ENCODE assay signal across 9 cellular contexts in genomic region chr13:106471957-106472543, GRCh38.
A peak's percentile ranks its signal among the peaks of the same experiment; 100 is the strongest.
DNase-seq lines count a peak whose midpoint lies in the region; ATAC-seq and TF ChIP-seq lines count a peak whose summit lies in the region.
"Had no signal": no experiment of that assay in that cellular context is flagged by ENCODE, and none has a peak within 500 bp of the region (broad histone marks: within the 10 kb centered on the region; RNA-seq: fewer than 3 reads in every experiment).

No MANE protein-coding gene starts in this region.

- H3K27me3 Mint-ChIP-seq in endodermal cell (ENCODE audit: insufficient read depth) = peaks cover 35% of the 10 kb centered on the region
- peaks cover 6% of the 10 kb centered on the region for H3K27me3 Mint-ChIP-seq in neural progenitor cell (ENCODE audit: insufficient read depth, low read depth)
- no peaks in the 10 kb centered on the region for H3K27me3 Mint-ChIP-seq in activated T-helper 1 cell treated with anti-CD3 and anti-CD28 coated beads, Interleukin-12 subunit alpha, Interleukin-12 subunit beta, Interleukin-2, Interleukin-4 antibody, amounts not matched to agents 30 ng/mL and 10 ng/mL and 1 ng/mL, durations not matched to agents 14 hours and 24 hours and 36 hours (ENCODE audit: insufficient read depth)

- H3K27ac Mint-ChIP-seq in endodermal cell = peak overlapping the region; percentile 86
- H3K27ac Mint-ChIP-seq in neural progenitor cell = peak overlapping the region; percentile 30
- no peak overlapping the region for H3K27ac Mint-ChIP-seq in activated T-helper 1 cell treated with anti-CD3 and anti-CD28 coated beads, Interleukin-12 subunit alpha, Interleukin-12 subunit beta, Interleukin-2, Interleukin-4 antibody, amounts not matched to agents 30 ng/mL and 10 ng/mL and 1 ng/mL, durations not matched to agents 14 hours and 24 hours and 36 hours

- no peaks in the 10 kb centered on the region for H3K79me2 ChIP-seq in neural progenitor cell (ENCODE audit: low read depth)

- H3K27me3 ChIP-seq in endodermal cell (ENCODE audit: control insufficient read depth, insufficient read depth, low read length, poor library complexity, severe bottlenecking) (no peaks in the 10 kb centered on the region), neural progenitor cell (no peaks in the 10 kb centered on the region)

- intact Hi-C loops in activated T-helper 1 cell treated with anti-CD3 and anti-CD28 coated beads, Interleukin-12 subunit alpha, Interleukin-12 subunit beta, Interleukin-2, Interleukin-4 antibody, amounts not matched to agents 30 ng/mL and 10 ng/mL and 1 ng/mL, durations not matched to agents 14 hours and 24 hours and 36 hours (cut with micrococcal nuclease) = no loop called here

- no peak for TF ChIP-seq CTCF in endodermal cell (conservative IDR thresholded peaks at IDR 0.05)
- TF ChIP-seq CTCF in neural progenitor cell (IDR thresholded peaks at IDR 0.05) = no peak

- DNase-seq in LHCN-M2 (ENCODE audit: low read depth) (peak; percentile 84), endodermal cell (peak; percentile 92), neural progenitor cell (ENCODE audit: low spot score) (peak; percentile 78), T-helper 9 cell (no peak), GM19240 (ENCODE audit: insufficient read length, low spot score) (no peak)
- DNase-seq in activated T-helper 1 cell treated with anti-CD3 and anti-CD28 coated beads, Interleukin-12 subunit alpha, Interleukin-12 subunit beta, Interleukin-2, Interleukin-4 antibody, amounts not matched to agents 30 ng/mL and 10 ng/mL and 1 ng/mL, durations not matched to agents 14 hours and 24 hours and 36 hours (ENCODE audit: low spot score) = no peak

- no peaks in the 10 kb centered on the region for H3K9me3 Mint-ChIP-seq in endodermal cell
- peaks cover 3% of the 10 kb centered on the region for H3K9me3 Mint-ChIP-seq in neural progenitor cell
- H3K9me3 Mint-ChIP-seq in activated T-helper 1 cell treated with anti-CD3 and anti-CD28 coated beads, Interleukin-12 subunit alpha, Interleukin-12 subunit beta, Interleukin-2, Interleukin-4 antibody, amounts not matched to agents 30 ng/mL and 10 ng/mL and 1 ng/mL, durations not matched to agents 14 hours and 24 hours and 36 hours = no peaks in the 10 kb centered on the region

- no peaks in the 10 kb centered on the region for H4K20me1 ChIP-seq in neural progenitor cell (ENCODE audit: low read depth)

- no peaks in the 10 kb centered on the region for H3K9me3 ChIP-seq in endodermal cell (ENCODE audit: control insufficient read depth, low read length)
- H3K9me3 ChIP-seq in neural progenitor cell (ENCODE audit: low read depth) = no peaks in the 10 kb centered on the region

- H3K4me3 ChIP-seq in endodermal cell (ENCODE audit: low read length) (peak overlapping the region; percentile 23), neural progenitor cell (no peak overlapping the region)

- H2AFZ ChIP-seq in neural progenitor cell (replicated peaks) = peak overlapping the region; percentile 52

- WGBS in endodermal cell (ENCODE audit: insufficient coverage in 1 of 2, insufficient read length in 1 of 2), 2 experiments = 16 to 21% methylated on average over 12 to 16 of the region's 16 CpGs

- H3K4me1 Mint-ChIP-seq in endodermal cell = peaks cover 52% of the 10 kb centered on the region
- peaks cover 69% of the 10 kb centered on the region for H3K4me1 Mint-ChIP-seq in neural progenitor cell
- no peaks in the 10 kb centered on the region for H3K4me1 Mint-ChIP-seq in activated T-helper 1 cell treated with anti-CD3 and anti-CD28 coated beads, Interleukin-12 subunit alpha, Interleukin-12 subunit beta, Interleukin-2, Interleukin-4 antibody, amounts not matched to agents 30 ng/mL and 10 ng/mL and 1 ng/mL, durations not matched to agents 14 hours and 24 hours and 36 hours (ENCODE audit: low read depth)

- peaks cover 11% of the 10 kb centered on the region for H3K4me1 ChIP-seq in endodermal cell (ENCODE audit: control insufficient read depth, insufficient read depth, low read length)
- H3K4me1 ChIP-seq in neural progenitor cell = peaks cover 27% of the 10 kb centered on the region

- no peaks in the 10 kb centered on the region for H3K36me3 Mint-ChIP-seq in endodermal cell (ENCODE audit: low read depth)
- no peaks in the 10 kb centered on the region for H3K36me3 Mint-ChIP-seq in neural progenitor cell
- no peaks in the 10 kb centered on the region for H3K36me3 Mint-ChIP-seq in activated T-helper 1 cell treated with anti-CD3 and anti-CD28 coated beads, Interleukin-12 subunit alpha, Interleukin-12 subunit beta, Interleukin-2, Interleukin-4 antibody, amounts not matched to agents 30 ng/mL and 10 ng/mL and 1 ng/mL, durations not matched to agents 14 hours and 24 hours and 36 hours (ENCODE audit: low read depth)

- H3K9ac ChIP-seq in endodermal cell (ENCODE audit: extremely low read depth, low read length, poor library complexity, severe bottlenecking) (no peak overlapping the region), neural progenitor cell (no peak overlapping the region)
- H3K9ac ChIP-seq: KMS-11 had no signal

- no peaks in the 10 kb centered on the region for H3K36me3 ChIP-seq in endodermal cell (ENCODE audit: control insufficient read depth, insufficient read depth, low read length)
- H3K36me3 ChIP-seq in neural progenitor cell = no peaks in the 10 kb centered on the region

- ATAC-seq in GM18511 (IDR thresholded peaks at IDR 0.05; ENCODE audit: unreplicated experiment) = peak; percentile 67
- no peak for ATAC-seq in GM19467 (IDR thresholded peaks at IDR 0.05; ENCODE audit: unreplicated experiment)

- no peak overlapping the region for H3K27ac ChIP-seq in endodermal cell (ENCODE audit: low read depth, low read length)
- H3K27ac ChIP-seq in neural progenitor cell = no peak overlapping the region
- H3K27ac ChIP-seq: KMS-11 had no signal

- H3K4me2 ChIP-seq in neural progenitor cell = peak overlapping the region; percentile 40
- H3K4me2 ChIP-seq: KMS-11 had no signal

- peak overlapping the region; percentile 14 for H3K4me3 Mint-ChIP-seq in endodermal cell
- H3K4me3 Mint-ChIP-seq in neural progenitor cell = no peak overlapping the region
- no peak overlapping the region for H3K4me3 Mint-ChIP-seq in activated T-helper 1 cell treated with anti-CD3 and anti-CD28 coated beads, Interleukin-12 subunit alpha, Interleukin-12 subunit beta, Interleukin-2, Interleukin-4 antibody, amounts not matched to agents 30 ng/mL and 10 ng/mL and 1 ng/mL, durations not matched to agents 14 hours and 24 hours and 36 hours

- no peaks in the 10 kb centered on the region for H3F3A ChIP-seq in neural progenitor cell (ENCODE audit: low read depth)

Comparison
In these comparisons a context has a peak if more than half of its experiments do, and no peak if none do; other contexts are left out.
1. DNase-seq: peak in LHCN-M2 (single experiment), endodermal cell (single experiment) and neural progenitor cell (single experiment); none in activated T-helper 1 cell treated with anti-CD3 and anti-CD28 coated beads, Interleukin-12 subunit alpha, Interleukin-12 subunit beta, Interleukin-2, Interleukin-4 antibody, amounts not matched to agents 30 ng/mL and 10 ng/mL and 1 ng/mL, durations not matched to agents 14 hours and 24 hours and 36 hours (single experiment), T-helper 9 cell (single experiment) and GM19240 (single experiment).